17 cellular contexts compared by ENCODE assay signal in genomic region chr14:50357124-50357523, GRCh38.
"Had no signal": no experiment of that assay in that cellular context is flagged by ENCODE, and none has a peak within 500 bp of the region (broad histone marks: within the 10 kb centered on the region; RNA-seq: fewer than 3 reads in every experiment).

No MANE protein-coding gene starts in this region.

- H3K9me3 Mint-ChIP-seq: activated CD4-positive, alpha-beta T cell treated with anti-CD3 and anti-CD28 coated beads, Interleukin-2, amount 10 ng/mL, durations not matched to agents 24 days and 14 days; activated CD8-positive, alpha-beta T cell treated with anti-CD3 and anti-CD28 coated beads for 36 hours; activated T-cell treated with anti-CD3 and anti-CD28 coated beads, Interleukin-2, amount 50 U/mL, for 72 hours had no signal

- ATAC-seq: activated CD8-positive, alpha-beta T cell treated with anti-CD3 and anti-CD28 coated beads for 36 hours; activated T-cell treated with anti-CD3 and anti-CD28 coated beads, Interleukin-2, amount 50 U/mL, for 72 hours; foreskin keratinocyte; lower lobe of right lung; right cardiac atrium; stimulated activated naive CD8-positive, alpha-beta T cell treated with anti-CD3 and anti-CD28 coated beads, Interleukin-15, Interleukin-2, amounts not matched to agents 100 U/mL and 50 U/mL, for 24 hours had no signal

- H3K27me3 Mint-ChIP-seq: activated CD4-positive, alpha-beta T cell treated with anti-CD3 and anti-CD28 coated beads, Interleukin-2, amount 10 ng/mL, durations not matched to agents 24 days and 14 days; activated CD8-positive, alpha-beta T cell treated with anti-CD3 and anti-CD28 coated beads for 36 hours; activated naive CD8-positive, alpha-beta T cell had no signal

- H3K4me3 Mint-ChIP-seq: activated CD4-positive, alpha-beta T cell treated with anti-CD3 and anti-CD28 coated beads, Interleukin-2, amount 10 ng/mL, durations not matched to agents 24 days and 14 days; activated CD8-positive, alpha-beta T cell treated with anti-CD3 and anti-CD28 coated beads for 36 hours; activated naive CD8-positive, alpha-beta T cell; activated T-cell treated with anti-CD3 and anti-CD28 coated beads, Interleukin-2, amount 50 U/mL, for 72 hours; neural crest cell had no signal

- DNase-seq: activated CD4-positive, alpha-beta T cell treated with anti-CD3 and anti-CD28 coated beads, Interleukin-2, amount 10 ng/mL, durations not matched to agents 24 days and 14 days; activated CD8-positive, alpha-beta memory T cell treated with anti-CD3 and anti-CD28 coated beads, Interleukin-2, amount 50 U/mL, for 4 hours; activated CD8-positive, alpha-beta T cell treated with anti-CD3 and anti-CD28 coated beads for 36 hours; activated gamma-delta T cell; activated T-cell treated with anti-CD3 and anti-CD28 coated beads, Interleukin-2, amount 50 U/mL, for 72 hours; foreskin keratinocyte; lower lobe of right lung; right cardiac atrium; stimulated activated naive CD8-positive, alpha-beta T cell treated with anti-CD3 and anti-CD28 coated beads, Interleukin-15, Interleukin-2, amounts not matched to agents 100 U/mL and 50 U/mL, for 24 hours; substantia nigra; T1000; uterus had no signal

- H3K27ac Mint-ChIP-seq: activated CD4-positive, alpha-beta T cell treated with anti-CD3 and anti-CD28 coated beads, Interleukin-2, amount 10 ng/mL, durations not matched to agents 24 days and 14 days; activated CD8-positive, alpha-beta T cell treated with anti-CD3 and anti-CD28 coated beads for 36 hours; activated naive CD8-positive, alpha-beta T cell; activated T-cell treated with anti-CD3 and anti-CD28 coated beads, Interleukin-2, amount 50 U/mL, for 72 hours had no signal

- H3K4me3 ChIP-seq: cardiac muscle cell, lower lobe of right lung, prostate gland, tibial nerve, uterus had no signal
